In genomic region chr2:64488050-64488974, GRCh38 we compare ENCODE assay signal across 8 cellular contexts. TPM values are rescaled to one million over a fixed set of nuclear protein-coding genes. Genes with fewer than 3 reads are reported as not detected.
DNase-seq lines count a peak whose midpoint lies in the region; ATAC-seq, FAIRE-seq and TF ChIP-seq lines count a peak whose summit lies in the region.

No MANE protein-coding gene starts in this region.

- no peak overlapping the region for H2BK120ac ChIP-seq in IMR-90 (ENCODE audit: low read depth, low read length)

- 68% methylated on average over 4 of the region's 20 CpGs; no CpG with 5 or more reads in 1 of the 2 experiments for WGBS in IMR-90 (ENCODE audit: extremely low coverage in 2 of 2, insufficient read length in 1 of 2), 2 experiments
- 44 to 51% (median 48%) methylated on average over 16 to 20 of the region's 20 CpGs for WGBS in heart left ventricle, 4 donors

- FAIRE-seq in GM12892 (lab: Jason Lieb, UNC) = peak; percentile 79

- in situ Hi-C loops in IMR-90 (cut with MboI; ENCODE audit: low sequenced_read_pairs) = loop anchor here (5.0 kb wide), 2 partner anchors 156 to 436 kb away; no protein-coding TSS in a partner anchor

- dilution Hi-C loops in IMR-90 (cut with HindIII; ENCODE audit: low sequenced_read_pairs, unreplicated experiment) = no loop called here

- no peaks in the 10 kb centered on the region for H3K36me3 ChIP-seq in ACC112 (ENCODE audit: insufficient read depth, low read length)
- no peaks in the 10 kb centered on the region for H3K36me3 ChIP-seq in IMR-90 (ENCODE audit: control insufficient read depth, insufficient read depth, low read length)
- H3K36me3 ChIP-seq in heart left ventricle = no peaks in the 10 kb centered on the region

- H2BK5ac ChIP-seq in IMR-90 (ENCODE audit: low read depth, low read length, poor library complexity, severe bottlenecking) = no peak overlapping the region

- no peak overlapping the region for H3K4me3 ChIP-seq in ACC112 (ENCODE audit: low read depth, low read length)
- H3K4me3 ChIP-seq in IMR-90 (ENCODE audit: insufficient read depth, low read depth, low read length) = no peak overlapping the region
- no peak overlapping the region for H3K4me3 ChIP-seq in heart left ventricle

- no peak overlapping the region for H2AK5ac ChIP-seq in IMR-90 (ENCODE audit: low read depth, low read length)

- H3K9ac ChIP-seq in IMR-90 (ENCODE audit: low read depth, low read length) = no peak overlapping the region

- ATAC-seq in IMR-90 (ENCODE audit: low read depth) (peak; percentile 87), heart left ventricle (peak; percentile 48 to 76 (median 64)), HG02840 (IDR thresholded peaks at IDR 0.05; ENCODE audit: low FRiP score, unreplicated experiment) (no peak)

- intact Hi-C loops in IMR-90 (cut with micrococcal nuclease) (loop anchor here (1.0 kb wide), 2 partner anchors 157 to 439 kb away; no protein-coding TSS in a partner anchor), heart left ventricle (cut with DNase I) (loop anchor here (1.0 to 10.0 kb wide), 11 partner anchors 36 to 444 kb away; partner anchors contain the start of gene LGALSL (in 1 of the 10))

- no peaks in the 10 kb centered on the region for H4K20me1 ChIP-seq in IMR-90 (ENCODE audit: insufficient read depth, low read length)

- H4K8ac ChIP-seq in IMR-90 (ENCODE audit: low read depth in 2 of 2, low read length in 2 of 2) = no peak overlapping the region

- no peak overlapping the region for H3K4me2 ChIP-seq in IMR-90 (ENCODE audit: low read depth, low read length)

- H3K56ac ChIP-seq in IMR-90 (ENCODE audit: extremely low read depth, insufficient read depth, low read length) = no peak overlapping the region

- no peaks in the 10 kb centered on the region; the same call in 1 of the 2 replicates for H3K9me3 ChIP-seq in IMR-90 (ENCODE audit: control insufficient read depth, insufficient read depth, low read length)
- no peaks in the 10 kb centered on the region for H3K9me3 ChIP-seq in heart left ventricle

- DNase-seq in GM12892 (ENCODE audit: insufficient read length) = peak; percentile 41
- peak; percentile 42 for DNase-seq in IMR-90
- DNase-seq in SKM-1 treated with dmso at 0.1 percent for 144 hours (lab: John Stamatoyannopoulos, UW; ENCODE audit: unreplicated experiment) = peak; percentile 57
- DNase-seq in activated naive CD4-positive, alpha-beta T cell treated with anti-CD3 and anti-CD28 coated beads, Interleukin-2, amount 50 U/mL, for 16 hours = peak; percentile 80
- peak; percentile 52 to 84 (median 68) for DNase-seq in heart left ventricle
- DNase-seq in retina = peak; percentile 76

- H3K27ac ChIP-seq in ACC112 (ENCODE audit: low read depth, low read length) = no peak overlapping the region
- H3K27ac ChIP-seq in IMR-90 (ENCODE audit: insufficient read depth, low read length) = no peak overlapping the region
- no peak overlapping the region for H3K27ac ChIP-seq in heart left ventricle

- no peak for TF ChIP-seq POLR2A in GM12892 (IDR thresholded peaks at IDR 0.05; ENCODE audit: low read depth, low read length)
- no peak for TF ChIP-seq POLR2A in IMR-90 (IDR thresholded peaks at IDR 0.05; ENCODE audit: low read depth, low read length)
- no peak for TF ChIP-seq POLR2A in heart left ventricle (IDR thresholded peaks at IDR 0.05)

- H3K27me3 ChIP-seq in ACC112 (ENCODE audit: insufficient read depth, low read length) (peaks cover 18% of the 10 kb centered on the region), IMR-90 (ENCODE audit: control insufficient read depth, insufficient read depth, low read length) (peaks cover 49% of the 10 kb centered on the region), heart left ventricle (peaks cover 0 to 3% (median 0%) of the 10 kb centered on the region in 9 donors)

- H2AK9ac ChIP-seq in IMR-90 (replicated peaks; ENCODE audit: low read depth, low read length, poor library complexity) = no peak overlapping the region

- H2BK15ac ChIP-seq in IMR-90 (ENCODE audit: low read depth, low read length) = no peak overlapping the region

- H3K79me1 ChIP-seq in IMR-90 (ENCODE audit: low read depth in 1 of 2, low read length in 2 of 2) = no peaks in the 10 kb centered on the region

- POLR2A ChIA-PET in IMR-90 (lab: Charles Lee; ENCODE audit: unreplicated experiment) = no interaction called here

- no peaks in the 10 kb centered on the region for H3K9me1 ChIP-seq in IMR-90 (ENCODE audit: insufficient read depth, low read length)

- no peak overlapping the region for H3K14ac ChIP-seq in IMR-90 (replicated peaks; ENCODE audit: low read depth, low read length)

- CTCF ChIA-PET in IMR-90 (lab: Yijun Ruan, JAX) = interaction anchor here (0.7 to 2.4 kb wide), 11 partner anchors 8 to 439 kb away, joined by 3 to 36 read pairs (median 5); no protein-coding TSS in a partner anchor

- H3K4ac ChIP-seq in IMR-90 (ENCODE audit: low read depth, low read length) = no peak overlapping the region

- no peak overlapping the region for H3K23ac ChIP-seq in IMR-90 (ENCODE audit: low read depth, low read length)

- BruUV-seq in IMR-90 (replicated peaks; lab: Mats Ljungman, UMichigan) = no TSS peak

- H2AFZ ChIP-seq in ACC112 (ENCODE audit: low read length, unreplicated experiment) (peak overlapping the region; percentile 49), IMR-90 (replicated peaks; ENCODE audit: low read length, poor library complexity) (no peak overlapping the region)

- H4K5ac ChIP-seq in IMR-90 (ENCODE audit: low read depth, low read length) = no peak overlapping the region

- no peak overlapping the region for H3K18ac ChIP-seq in IMR-90 (ENCODE audit: low read depth, low read length)

- peak; percentile 86 for TF ChIP-seq CTCF in IMR-90 (conservative IDR thresholded peaks at IDR 0.05; ENCODE audit: low read depth, low read length)
- peak; percentile 94 to 99 (median 98) for TF ChIP-seq CTCF in heart left ventricle (IDR thresholded peaks at IDR 0.05)

- peak; percentile 73 for TF ChIP-seq RAD21 in IMR-90 (IDR thresholded peaks at IDR 0.05; ENCODE audit: low read length)

- no peak overlapping the region for H4K91ac ChIP-seq in IMR-90 (ENCODE audit: insufficient read depth, low read depth, low read length)

- H3K4me1 ChIP-seq in ACC112 (ENCODE audit: control insufficient read depth, insufficient read depth, low read length, unreplicated experiment) (peaks cover 9% of the 10 kb centered on the region), IMR-90 (ENCODE audit: control insufficient read depth, insufficient read depth, low read length) (peaks cover 2% of the 10 kb centered on the region; the same call in 1 of the 2 replicates), heart left ventricle (peaks cover 0 to 25% (median 8%) of the 10 kb centered on the region in 12 donors)

- no peaks in the 10 kb centered on the region for H3K79me2 ChIP-seq in ACC112 (ENCODE audit: control insufficient read depth, insufficient read depth, low read length, unreplicated experiment)

- no peak overlapping the region for H2BK20ac ChIP-seq in IMR-90 (ENCODE audit: low read depth, low read length)

TF ChIP-seq in IMR-90, 13 proteins besides CTCF, POLR2A, EP300 and RAD21:
- peak; percentile 78 for TF ChIP-seq SMC3 (IDR thresholded peaks at IDR 0.05; ENCODE audit: low read depth, low read length)
- no peak for TF ChIP-seq MAZ (IDR thresholded peaks at IDR 0.05; ENCODE audit: borderline replicate concordance, low read depth, low read length)

RNA-seq across cellular contexts. Expression of gene LGALSL, which starts 34.4 kb away (rescaled TPM):
- polyA plus RNA-seq in GM12892 (2012; ENCODE audit: missing spikeins) = 3.6 TPM
- 1.7 and 2.9 TPM in 2 replicates for total RNA-seq in IMR-90 (2012; rRNA removed)
- 0.86 and 1.1 TPM in 2 replicates for polyA plus RNA-seq in IMR-90 (2012; rRNA removed)
- 0.84 and 1.1 TPM in 2 replicates for polyA plus RNA-seq in IMR-90 (2012; cell fraction: cytosol; rRNA removed)
- polyA plus RNA-seq in IMR-90 (2012; cell fraction: nucleus; rRNA removed; ENCODE audit: low replicate concordance) = 0.20 and 0.62 TPM in 2 replicates
- total RNA-seq in heart left ventricle = 10 to 100 TPM in 5 of 9 donors, 1 to 10 TPM in 4; 6.4 to 31.6 (median 11.8) TPM
- polyA plus RNA-seq in heart left ventricle = 1 to 10 TPM; 5.6 to 8.2 TPM

RNA-seq across cellular contexts. Expression of gene AFTPH, which starts 35.8 kb away (rescaled TPM):
- polyA plus RNA-seq in GM12892 (2012; ENCODE audit: missing spikeins) = 55.8 TPM
- total RNA-seq in IMR-90 (2012; rRNA removed) (19.9 and 21.9 TPM in 2 replicates), heart left ventricle (10 to 100 TPM in 7 of 9 donors, 1 to 10 TPM in 2; 9.2 to 15.2 (median 11.4) TPM)
- polyA plus RNA-seq in IMR-90 (2012; rRNA removed) (8.2 and 9.4 TPM in 2 replicates), heart left ventricle (10 to 100 TPM; 10.1 to 10.7 TPM)
- 2.1 and 3.5 TPM in 2 replicates for polyA plus RNA-seq in IMR-90 (2012; cell fraction: cytosol; rRNA removed)
- polyA plus RNA-seq in IMR-90 (2012; cell fraction: nucleus; rRNA removed; ENCODE audit: low replicate concordance) = 0.87 and 7.1 TPM in 2 replicates
